ENCODE assay signal across 35 cellular contexts in genomic region chr1:236316437-236316836, GRCh38.
"Had no signal": no experiment of that assay in that cellular context is flagged by ENCODE, and none has a peak within 500 bp of the region (broad histone marks: within the 10 kb centered on the region; RNA-seq: fewer than 3 reads in every experiment).

No MANE protein-coding gene starts in this region.

- H3K4me3 ChIP-seq: MG63 had no signal

- H3K36me3 ChIP-seq: MG63 had no signal

- H3K27me3 ChIP-seq: MG63 had no signal

- DNase-seq: Karpas-422, Kasumi-1, MG63, MM.1S, NCI-H1048, NCI-H1092, NCI-H1092 treated with DMSO at 0.1 percent for 48 hours, NCI-H1105, NCI-H1105 treated with DMSO at 0.1 percent for 48 hours, NCI-H1417, NCI-H1417 treated with DMSO at 0.1 percent for 48 hours, NCI-H1436, NCI-H1436 treated with DMSO at 0.1 percent for 48 hours, NCI-H146, NCI-H1694, NCI-H1694 treated with DMSO at 0.1 percent for 48 hours, NCI-H187, NCI-H187 treated with DMSO at 0.1 percent for 48 hours, NCI-H1930, NCI-H2029, NCI-H2029 treated with DMSO at 0.1 percent for 48 hours, NCI-H2081, NCI-H2081 treated with DMSO at 0.1 percent for 48 hours, NCI-H2107, NCI-H2171, NCI-H2171 treated with DMSO at 0.1 percent for 48 hours, NCI-H2227 treated with DMSO at 0.1 percent for 48 hours, NCI-H226, NCI-H345, NCI-H446, NCI-H446 treated with DMSO at 0.1 percent for 48 hours, NCI-H510A, NCI-H510A treated with DMSO at 0.1 percent for 48 hours, NCI-H524, NCI-H524 treated with DMSO at 0.1 percent for 48 hours had no signal
